ENCODE assay signal across 28 cellular contexts in genomic region chr1:195294911-195295310, GRCh38.
"Had no signal": no experiment of that assay in that cellular context is flagged by ENCODE, and none has a peak within 500 bp of the region (broad histone marks: within the 10 kb centered on the region; RNA-seq: fewer than 3 reads in every experiment).

No MANE protein-coding gene starts in this region.

- H3K4me1 ChIP-seq: colonic mucosa, esophagus squamous epithelium, gastrocnemius medialis, heart right ventricle, left lung, lower lobe of right lung had no signal

- H3K27ac ChIP-seq: colonic mucosa, epithelial cell of prostate, esophagus squamous epithelium, gastrocnemius medialis, heart right ventricle, left lung, lower lobe of right lung had no signal

- H3K9me3 ChIP-seq: colonic mucosa, esophagus squamous epithelium, gastrocnemius medialis, left lung, lower lobe of right lung, mucosa of descending colon had no signal

- H3K36me3 Mint-ChIP-seq: immature natural killer cell, mesothelial cell of epicardium, naive B cell had no signal

- DNase-seq: colonic mucosa; cortex of kidney; effector CD8-positive, alpha-beta T cell; effector memory CD8-positive, alpha-beta T cell; endodermal cell; erythroblast; esophagus squamous epithelium; foreskin fibroblast; foreskin melanocyte; gastrocnemius medialis; glutamatergic neuron; head of caudate nucleus; heart right ventricle; hippocampal formation; immature natural killer cell; left cardiac atrium; left lung; left ventricle myocardium superior; lower lobe of right lung; mesenchymal stem cell; mucosa of descending colon; naive B cell had no signal

- H3K27ac Mint-ChIP-seq: dendritic cell treated with granulocyte-macrophage colony-stimulating factor and Interleukin-4, amounts not matched to agents 40 ng/mL and 50 ng/mL, for 4 days; effector memory CD8-positive, alpha-beta T cell; endodermal cell; immature natural killer cell; mesothelial cell of epicardium; naive B cell had no signal

- H3K27me3 Mint-ChIP-seq: dendritic cell treated with granulocyte-macrophage colony-stimulating factor and Interleukin-4, amounts not matched to agents 40 ng/mL and 50 ng/mL, for 4 days; effector memory CD8-positive, alpha-beta T cell; naive B cell had no signal

- H3K4me3 Mint-ChIP-seq: dendritic cell treated with granulocyte-macrophage colony-stimulating factor and Interleukin-4, amounts not matched to agents 40 ng/mL and 50 ng/mL, for 4 days; effector memory CD8-positive, alpha-beta T cell; endodermal cell; immature natural killer cell; mesothelial cell of epicardium; naive B cell had no signal

- H3K36me3 ChIP-seq: colonic mucosa, esophagus squamous epithelium, gastrocnemius medialis, heart right ventricle, left lung, lower lobe of right lung had no signal

- H3K4me3 ChIP-seq: colonic mucosa, esophagus squamous epithelium, gastrocnemius medialis, heart right ventricle, left lung, lower lobe of right lung, mucosa of descending colon had no signal

- H3K4me1 Mint-ChIP-seq: endodermal cell, immature natural killer cell, naive B cell had no signal

- H3K9me3 Mint-ChIP-seq: dendritic cell treated with granulocyte-macrophage colony-stimulating factor and Interleukin-4, amounts not matched to agents 40 ng/mL and 50 ng/mL, for 4 days; endodermal cell; naive B cell had no signal

- FAIRE-seq: islet of Langerhans, keratinocyte had no signal

- ATAC-seq: effector memory CD8-positive, alpha-beta T cell; esophagus mucosa; gastrocnemius medialis; heart right ventricle; left cardiac atrium; left lung; left ventricle myocardium superior; lower lobe of right lung; mucosa of descending colon had no signal

- H3K27me3 ChIP-seq: colonic mucosa, esophagus squamous epithelium, gastrocnemius medialis, heart right ventricle, left lung had no signal
